Comparison of ENCODE assay signal across 8 cellular contexts in genomic region chr11:75429902-75430691, GRCh38. TPM values are rescaled to one million over a fixed set of nuclear protein-coding genes. Genes with fewer than 3 reads are reported as not detected.
DNase-seq lines count a peak whose midpoint lies in the region; ATAC-seq and TF ChIP-seq lines count a peak whose summit lies in the region.

No MANE protein-coding gene starts in this region.

- peaks cover 10 to 25% (median 23%) of the 10 kb centered on the region in 7 donors for H3K9me3 Mint-ChIP-seq in CD14-positive monocyte

- H3K9me3 ChIP-seq in PC-3 (ENCODE audit: low read length) (no peaks in the 10 kb centered on the region), neutrophil (peaks cover 6% of the 10 kb centered on the region), tibial artery (peaks cover 0 to 7% (median 0%) of the 10 kb centered on the region in 3 donors)

- H3K36me3 ChIP-seq in PC-3 (ENCODE audit: low read depth, low read length) (no peaks in the 10 kb centered on the region), neutrophil (no peaks in the 10 kb centered on the region), tibial artery (peaks cover 0 to 7% (median 0%) of the 10 kb centered on the region in 3 donors)

- DNase-seq in CD14-positive monocyte (ENCODE audit: low spot score) (no peak), PC-3 (peak; percentile 79), foreskin fibroblast (peak; percentile 73 to 87), tibial artery (peak; percentile 41 to 80), NCI-H82 (lab: John Stamatoyannopoulos, UW) (no peak)
- DNase-seq in activated T-helper 9 cell treated with anti-CD3 and anti-CD28 coated beads, Interleukin-2, amount 50 U/mL, for 16 hours (ENCODE audit: low read depth): peak; percentile 49

- ATAC-seq in HG02642 (IDR thresholded peaks at IDR 0.05; ENCODE audit: poor library complexity, unreplicated experiment) (peak; percentile 38), PC-3 (peak; percentile 38)

- H3K4me1 ChIP-seq in PC-3 (ENCODE audit: insufficient read depth, low read length) (peaks cover 28% of the 10 kb centered on the region), neutrophil (ENCODE audit: control insufficient read depth in 1 of 2, insufficient read depth in 1 of 2, low read depth in 1 of 2, low read length in 1 of 2) (peaks cover 10 to 25% of the 10 kb centered on the region in 2 experiments), tibial artery (peaks cover 0 to 31% (median 17%) of the 10 kb centered on the region in 4 donors)

- H3K27me3 Mint-ChIP-seq in CD14-positive monocyte (ENCODE audit: low read depth in 3 of 3): peaks cover 57 to 68% (median 65%) of the 10 kb centered on the region in 3 donors

- peak overlapping the region; percentile 74 for H2AFZ ChIP-seq in PC-3 (ENCODE audit: low read length)

- H3K4me1 Mint-ChIP-seq in CD14-positive monocyte: peaks cover 27% of the 10 kb centered on the region

- no TSS peak for BruUV-seq in PC-3 (replicated peaks; lab: Mats Ljungman, UMichigan)

- H3F3A ChIP-seq in PC-3 (ENCODE audit: low read length, unreplicated experiment): no peaks in the 10 kb centered on the region

- no peaks in the 10 kb centered on the region for H3K9me2 ChIP-seq in PC-3 (replicated peaks; ENCODE audit: low read length)

- H4K20me1 ChIP-seq in PC-3 (ENCODE audit: low read length): no peaks in the 10 kb centered on the region

- H3K4me3 Mint-ChIP-seq in CD14-positive monocyte: peak overlapping the region; percentile 73 to 97

- H3K4me2 ChIP-seq in PC-3 (ENCODE audit: low read length): peak overlapping the region; percentile 93

- no peak for TF ChIP-seq CTCF in CD14-positive monocyte (IDR thresholded peaks at IDR 0.05)
- TF ChIP-seq CTCF in PC-3 (conservative IDR thresholded peaks at IDR 0.05; ENCODE audit: low read depth, low read length): no peak
- no peak for TF ChIP-seq CTCF in foreskin fibroblast (IDR thresholded peaks at IDR 0.05; ENCODE audit: low read depth, low read length)
- TF ChIP-seq CTCF in neutrophil (IDR thresholded peaks at IDR 0.05): no peak
- TF ChIP-seq CTCF in tibial artery (IDR thresholded peaks at IDR 0.05): no peak

- H3K36me3 Mint-ChIP-seq in CD14-positive monocyte: peaks cover 12 to 26% of the 10 kb centered on the region in 2 donors

- H3K9ac ChIP-seq in PC-3 (ENCODE audit: low read length): peak overlapping the region; percentile 10; the same call in 1 of the 2 replicates

- H3K27me3 ChIP-seq in PC-3 (ENCODE audit: low read length) (no peaks in the 10 kb centered on the region), neutrophil (peaks cover 85% of the 10 kb centered on the region), tibial artery (peaks cover 0 to 10% of the 10 kb centered on the region in 2 donors)

- intact Hi-C loops in CD14-positive monocyte (cut with micrococcal nuclease) (no loop called here), PC-3 (cut with micrococcal nuclease) (loop anchor here (2.0 kb wide), 1 partner anchor 41 kb away; no protein-coding TSS in a partner anchor), tibial artery (cut with DNase I; ENCODE audit: low total_unique reads) (no loop called here)

- H3K79me2 ChIP-seq in PC-3 (ENCODE audit: low read length): no peaks in the 10 kb centered on the region

- no peak overlapping the region for H3K27ac ChIP-seq in PC-3 (ENCODE audit: low read length)
- H3K27ac ChIP-seq in neutrophil: no peak overlapping the region
- H3K27ac ChIP-seq in tibial artery: peak overlapping the region; percentile 30 to 41

- CTCF ChIA-PET in PC-3 (lab: Charles Lee): no interaction called here

- POLR2A ChIA-PET in PC-3 (lab: Charles Lee; ENCODE audit: unreplicated experiment): interaction anchor here (0.6 kb wide), 1 partner anchor 11 kb away, joined by 3 read pairs; no protein-coding TSS in a partner anchor

- H3K4me3 ChIP-seq in PC-3 (ENCODE audit: low read length) (peak overlapping the region; percentile 66), foreskin fibroblast (ENCODE audit: low read depth in 1 of 2, low read length in 2 of 2) (peak overlapping the region; percentile 24 to 35), neutrophil (ENCODE audit: low read depth in 1 of 2, low read length in 1 of 2) (peak overlapping the region; percentile 25 to 28), tibial artery (peak overlapping the region; percentile 48 to 52)

- H3K27ac Mint-ChIP-seq in CD14-positive monocyte: peak overlapping the region in 1 of 7 donors; percentile 76

RNA-seq across cellular contexts. Expression of gene KLHL35, which starts 2.9 kb away (rescaled TPM):
- polyA plus RNA-seq in CD14-positive monocyte: under 1 TPM in 1 of 2 donors, not detected in 1; 0.33 TPM
- 6.6 and 8.4 TPM in 2 replicates for total RNA-seq in PC-3 (2014; rRNA removed)

RNA-seq across cellular contexts. Expression of gene RPS3, which starts 30.8 kb away (rescaled TPM):
- polyA plus RNA-seq in CD14-positive monocyte: 1,000 to 10,000 TPM; 1,448 to 1,563 TPM
- 1,739 and 2,018 TPM in 2 replicates for total RNA-seq in PC-3 (2014; rRNA removed)

Comparison
In these comparisons a context has a peak if more than half of its experiments do, and no peak if none do; other contexts are left out.
1. DNase-seq: peak in PC-3 (single experiment), activated T-helper 9 cell treated with anti-CD3 and anti-CD28 coated beads, Interleukin-2, amount 50 U/mL, for 16 hours (single experiment), foreskin fibroblast (2 of 2) and tibial artery (2 of 2); none in CD14-positive monocyte (single experiment) and NCI-H82 (single experiment).
2. H3K27ac ChIP-seq: peak in tibial artery (2 of 2); none in PC-3 (single experiment) and neutrophil (single experiment).
3. Peak in every context shown above with its lines, with median percentiles within 50 percentile points of each other: H3K4me3 ChIP-seq.